ENCODE assay signal across 17 cellular contexts in genomic region chr2:64947906-64948305, GRCh38. TPM values are rescaled to one million over a fixed set of nuclear protein-coding genes. Genes with fewer than 3 reads are reported as not detected.
DNase-seq lines count a peak whose midpoint lies in the region; ATAC-seq and TF ChIP-seq lines count a peak whose summit lies in the region.
"Had no signal": no experiment of that assay in that cellular context is flagged by ENCODE, and none has a peak within 500 bp of the region (broad histone marks: within the 10 kb centered on the region; RNA-seq: fewer than 3 reads in every experiment).

No MANE protein-coding gene starts in this region.

- no peak for ATAC-seq in activated T-cell treated with anti-CD3 and anti-CD28 coated beads, Interleukin-2, amount 50 U/mL, for 72 hours (replicated peaks in 1 of 2)
- ATAC-seq in naive B cell (ENCODE audit: low read depth in 2 of 2) (no peak), HG03175 (IDR thresholded peaks at IDR 0.05; ENCODE audit: unreplicated experiment) (no peak)
- ATAC-seq: activated CD4-positive, CD25-positive, alpha-beta regulatory T cell treated with anti-CD3 and anti-CD28 coated beads, Interleukin-2, amount 50 U/mL, for 24 hours; activated naive CD4-positive, alpha-beta T cell treated with anti-CD3 and anti-CD28 coated beads, Interleukin-2, amount 50 U/mL, for 72 hours; stimulated activated naive B cell treated with anti-CD40 and anti-IgM and Interleukin-4, amounts not matched to agents 10 μg/mL and 1 μg/mL and 100 μg/mL, for 72 hours had no signal

- no peaks in the 10 kb centered on the region for H3K9me3 Mint-ChIP-seq in activated T-cell treated with anti-CD3 and anti-CD28 coated beads, Interleukin-2, amount 50 U/mL, for 72 hours
- no peaks in the 10 kb centered on the region for H3K9me3 Mint-ChIP-seq in activated T-helper 2 cell treated with anti-CD3 and anti-CD28 coated beads, Interferon-gamma antibody, Interleukin-2, Interleukin-4, amounts not matched to agents 10 μg/mL and 5 μg/mL and 100 μg/mL, durations not matched to agents 14 hours and 24 hours and 36 hours
- peaks cover 0 to 1% (median 0%) of the 10 kb centered on the region in 7 donors for H3K9me3 Mint-ChIP-seq in naive B cell
- H3K9me3 Mint-ChIP-seq: central memory CD8-positive, alpha-beta T cell; stimulated activated naive B cell treated with anti-CD40 and anti-IgM and Interleukin-4, amounts not matched to agents 10 μg/mL and 1 μg/mL and 100 μg/mL, for 72 hours had no signal

- DNase-seq in activated T-cell treated with anti-CD3 and anti-CD28 coated beads, Interleukin-2, amount 50 U/mL, for 72 hours = no peak
- DNase-seq in activated T-cell treated with anti-CD3 and anti-CD28 coated beads, Interleukin-2, amount 50 U/mL, for 48 hours = no peak
- no peak for DNase-seq in activated T-helper 2 cell treated with anti-CD3 and anti-CD28 coated beads, Interferon-gamma antibody, Interleukin-2, Interleukin-4, amounts not matched to agents 10 μg/mL and 5 μg/mL and 100 μg/mL, durations not matched to agents 14 hours and 24 hours and 36 hours (ENCODE audit: low spot score)
- DNase-seq in naive B cell (no peak), DMS153 (lab: John Stamatoyannopoulos, UW) (no peak), GM10266 (ENCODE audit: extremely low spot score) (no peak)
- DNase-seq: kidney glomerular epithelial cell; NCI-H1417; NCI-H2081; NCI-H446 treated with DMSO at 0.1 percent for 48 hours; SHP77 treated with DMSO at 0.1 percent for 48 hours; stimulated activated naive B cell treated with anti-CD40 and anti-IgM and Interleukin-4, amounts not matched to agents 10 μg/mL and 1 μg/mL and 100 μg/mL, for 72 hours; testis had no signal

- no peaks in the 10 kb centered on the region for H3K36me3 Mint-ChIP-seq in activated T-cell treated with anti-CD3 and anti-CD28 coated beads, Interleukin-2, amount 50 U/mL, for 72 hours (ENCODE audit: insufficient read depth in 2 of 2)
- H3K36me3 Mint-ChIP-seq in activated T-helper 2 cell treated with anti-CD3 and anti-CD28 coated beads, Interferon-gamma antibody, Interleukin-2, Interleukin-4, amounts not matched to agents 10 μg/mL and 5 μg/mL and 100 μg/mL, durations not matched to agents 14 hours and 24 hours and 36 hours (ENCODE audit: low read depth) = peaks cover 11% of the 10 kb centered on the region
- H3K36me3 Mint-ChIP-seq in naive B cell = no peaks in the 10 kb centered on the region

- H3K4me1 Mint-ChIP-seq in activated T-cell treated with anti-CD3 and anti-CD28 coated beads, Interleukin-2, amount 50 U/mL, for 72 hours (ENCODE audit: low read depth) = peaks cover 33% of the 10 kb centered on the region
- H3K4me1 Mint-ChIP-seq in activated T-helper 2 cell treated with anti-CD3 and anti-CD28 coated beads, Interferon-gamma antibody, Interleukin-2, Interleukin-4, amounts not matched to agents 10 μg/mL and 5 μg/mL and 100 μg/mL, durations not matched to agents 14 hours and 24 hours and 36 hours (ENCODE audit: low read depth) = peaks cover 50% of the 10 kb centered on the region
- H3K4me1 Mint-ChIP-seq in naive B cell = peaks cover 41 to 75% (median 59%) of the 10 kb centered on the region in 3 donors

- H3K4me3 Mint-ChIP-seq in activated T-cell treated with anti-CD3 and anti-CD28 coated beads, Interleukin-2, amount 50 U/mL, for 72 hours = peak overlapping the region in 1 of 2 donors; percentile 17
- H3K4me3 Mint-ChIP-seq in activated T-helper 2 cell treated with anti-CD3 and anti-CD28 coated beads, Interferon-gamma antibody, Interleukin-2, Interleukin-4, amounts not matched to agents 10 μg/mL and 5 μg/mL and 100 μg/mL, durations not matched to agents 14 hours and 24 hours and 36 hours (ENCODE audit: low read depth) = no peak overlapping the region
- H3K4me3 Mint-ChIP-seq in naive B cell = peak overlapping the region in 5 of 8 donors; percentile 7 to 56 (median 42)
- H3K4me3 Mint-ChIP-seq: central memory CD8-positive, alpha-beta T cell; stimulated activated naive B cell treated with anti-CD40 and anti-IgM and Interleukin-4, amounts not matched to agents 10 μg/mL and 1 μg/mL and 100 μg/mL, for 72 hours had no signal

- TF ChIP-seq CTCF in GM10266 (IDR thresholded peaks at IDR 0.05; ENCODE audit: control insufficient read depth, insufficient read depth, low read depth, missing control alignments) = no peak

- intact Hi-C loops in activated T-helper 2 cell treated with anti-CD3 and anti-CD28 coated beads, Interferon-gamma antibody, Interleukin-2, Interleukin-4, amounts not matched to agents 10 μg/mL and 5 μg/mL and 100 μg/mL, durations not matched to agents 14 hours and 24 hours and 36 hours (cut with micrococcal nuclease) = no loop called here

- no peaks in the 10 kb centered on the region for H3K27me3 Mint-ChIP-seq in activated T-cell treated with anti-CD3 and anti-CD28 coated beads, Interleukin-2, amount 50 U/mL, for 72 hours (ENCODE audit: low read depth)
- no peaks in the 10 kb centered on the region for H3K27me3 Mint-ChIP-seq in activated T-helper 2 cell treated with anti-CD3 and anti-CD28 coated beads, Interferon-gamma antibody, Interleukin-2, Interleukin-4, amounts not matched to agents 10 μg/mL and 5 μg/mL and 100 μg/mL, durations not matched to agents 14 hours and 24 hours and 36 hours (ENCODE audit: low read depth)
- H3K27me3 Mint-ChIP-seq in naive B cell = no peaks in the 10 kb centered on the region
- H3K27me3 Mint-ChIP-seq: central memory CD8-positive, alpha-beta T cell; stimulated activated naive B cell treated with anti-CD40 and anti-IgM and Interleukin-4, amounts not matched to agents 10 μg/mL and 1 μg/mL and 100 μg/mL, for 72 hours had no signal

- H3K27ac Mint-ChIP-seq in activated T-cell treated with anti-CD3 and anti-CD28 coated beads, Interleukin-2, amount 50 U/mL, for 72 hours = peak overlapping the region; percentile 97
- peak overlapping the region; percentile 42 for H3K27ac Mint-ChIP-seq in activated T-helper 2 cell treated with anti-CD3 and anti-CD28 coated beads, Interferon-gamma antibody, Interleukin-2, Interleukin-4, amounts not matched to agents 10 μg/mL and 5 μg/mL and 100 μg/mL, durations not matched to agents 14 hours and 24 hours and 36 hours
- peak overlapping the region; percentile 31 to 93 (median 59) for H3K27ac Mint-ChIP-seq in naive B cell

RNA-seq across cellular contexts. Expression of gene SLC1A4, which starts 41.3 kb away (rescaled TPM):
- total RNA-seq in activated T-cell treated with anti-CD3 and anti-CD28 coated beads, Interleukin-2, amount 50 U/mL, for 72 hours = 10 to 100 TPM; 41.6 to 45.3 TPM
- 21.0 and 22.5 TPM in 2 replicates for total RNA-seq in activated T-helper 2 cell treated with anti-CD3 and anti-CD28 coated beads, Interferon-gamma antibody, Interleukin-2, Interleukin-4, amounts not matched to agents 10 μg/mL and 5 μg/mL and 100 μg/mL, durations not matched to agents 14 hours and 24 hours and 36 hours
- polyA plus RNA-seq in naive B cell (ENCODE audit: low read depth in 6 of 6) = 1 to 10 TPM; 2.1 to 5.8 (median 3.0) TPM

Comparison
In these comparisons a context has a peak if more than half of its experiments do, and no peak if none do; other contexts are left out.
1. H3K27ac Mint-ChIP-seq: peak in every context shown above with its lines; median percentile 97 in activated T-cell treated with anti-CD3 and anti-CD28 coated beads, Interleukin-2, amount 50 U/mL, for 72 hours; 59 in naive B cell; 42 in activated T-helper 2 cell treated with anti-CD3 and anti-CD28 coated beads, Interferon-gamma antibody, Interleukin-2, Interleukin-4, amounts not matched to agents 10 μg/mL and 5 μg/mL and 100 μg/mL, durations not matched to agents 14 hours and 24 hours and 36 hours.